In the genomic region with DNA sequence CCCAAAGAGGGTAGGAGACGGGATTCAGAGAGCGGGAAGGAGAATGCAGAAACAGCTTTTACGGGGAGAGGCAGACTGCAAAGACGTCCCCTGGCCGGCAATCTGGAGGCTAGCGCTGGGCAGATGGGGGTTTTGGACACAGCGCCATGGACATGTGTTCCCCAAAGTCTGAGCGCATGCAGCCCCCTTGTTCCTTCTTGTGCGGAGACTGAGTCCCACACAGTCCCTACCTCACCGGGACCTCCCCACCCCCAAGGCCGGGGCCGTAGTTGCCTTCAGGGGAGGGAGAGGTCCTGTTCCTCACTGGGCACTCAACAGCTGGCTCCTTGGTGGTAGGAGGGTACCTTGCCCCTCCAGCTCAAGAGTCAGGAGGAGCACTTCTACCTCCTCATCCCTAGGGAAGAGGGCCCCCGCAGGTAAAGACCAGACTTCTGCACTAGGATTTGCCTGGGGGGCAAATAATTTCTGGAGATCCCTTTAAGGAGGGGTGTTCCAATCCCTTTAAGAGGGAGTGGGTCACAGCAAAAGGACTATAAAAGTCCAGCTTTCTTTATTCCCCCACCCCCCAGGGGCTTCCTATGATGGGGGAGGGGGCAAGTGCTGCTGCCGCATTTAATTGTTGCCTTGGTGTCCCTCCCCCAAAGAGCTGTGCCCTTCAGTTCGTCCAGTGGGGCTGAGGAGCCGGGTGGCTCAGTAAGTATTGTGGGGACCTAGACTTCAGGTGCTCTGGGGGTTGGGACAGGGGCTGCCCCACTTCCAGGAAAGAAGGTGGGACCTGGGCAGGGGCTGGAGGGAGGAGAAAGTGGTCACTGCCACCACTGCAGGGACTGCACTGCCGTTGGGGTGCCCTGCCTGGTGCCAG, we compare ENCODE assay signal across 6 cellular contexts. TPM values are rescaled to one million over a fixed set of nuclear protein-coding genes. Genes with fewer than 3 reads are reported as not detected.
DNase-seq lines count a peak whose midpoint lies in the region; ATAC-seq and TF ChIP-seq lines count a peak whose summit lies in the region.

No MANE protein-coding gene starts in this region.

- intact Hi-C loops in psoas muscle (cut with DNase I): loop anchor here in 1 of 2 donors (10.0 kb wide), 1 partner anchor 392 kb away; no protein-coding TSS in a partner anchor
- intact Hi-C loops in activated naive CD4-positive, alpha-beta T cell treated with anti-CD3 and anti-CD28 coated beads for 36 hours (cut with micrococcal nuclease): no loop called here

- H3K79me2 ChIP-seq in Karpas-422 (ENCODE audit: low read length): no peaks in the 10 kb centered on the region

- CTCF ChIA-PET in activated naive CD4-positive, alpha-beta T cell treated with anti-CD3 and anti-CD28 coated beads for 36 hours (lab: Charles Lee): no interaction called here

- peaks cover 5% of the 10 kb centered on the region for H4K20me1 ChIP-seq in Karpas-422 (ENCODE audit: insufficient read depth, low read depth, low read length)

- no peak overlapping the region for H2AFZ ChIP-seq in Karpas-422 (ENCODE audit: low read length)

- H3K27me3 ChIP-seq in Karpas-422 (ENCODE audit: low read length) (no peaks in the 10 kb centered on the region), psoas muscle (ENCODE audit: insufficient read depth in 3 of 3, low read length in 2 of 3) (peaks cover 0 to 32% (median 9%) of the 10 kb centered on the region in 3 donors)

- no peaks in the 10 kb centered on the region for H3K36me3 ChIP-seq in Karpas-422 (ENCODE audit: insufficient read depth, low read length)
- H3K36me3 ChIP-seq in psoas muscle (ENCODE audit: insufficient read depth in 1 of 2, low read depth in 1 of 2): no peaks in the 10 kb centered on the region

- H3K4me3 Mint-ChIP-seq in activated naive CD4-positive, alpha-beta T cell treated with anti-CD3 and anti-CD28 coated beads for 36 hours: no peak overlapping the region

- H3K9me3 ChIP-seq in Karpas-422 (ENCODE audit: low read length): no peaks in the 10 kb centered on the region
- H3K9me3 ChIP-seq in psoas muscle: no peaks in the 10 kb centered on the region

- no peak overlapping the region for H3K27ac Mint-ChIP-seq in activated naive CD4-positive, alpha-beta T cell treated with anti-CD3 and anti-CD28 coated beads for 36 hours

- no peaks in the 10 kb centered on the region for H3K36me3 Mint-ChIP-seq in activated naive CD4-positive, alpha-beta T cell treated with anti-CD3 and anti-CD28 coated beads for 36 hours (ENCODE audit: low read depth)

- TF ChIP-seq CTCF in psoas muscle (IDR thresholded peaks at IDR 0.05): no peak

- 11 to 13% (median 11%) methylated on average over 17 of the region's 17 CpGs for WGBS in psoas muscle, 3 donors

- H3K9me2 ChIP-seq in Karpas-422 (replicated peaks; ENCODE audit: insufficient read depth, low read length): no peaks in the 10 kb centered on the region

- DNase-seq in Karpas-422: no peak
- peak; percentile 60 for DNase-seq in cerebellar cortex (ENCODE audit: low spot score)
- DNase-seq in psoas muscle: peak in 1 of 2 donors; percentile 35
- no peak for DNase-seq in activated CD4-positive, CD25-positive, alpha-beta regulatory T cell treated with anti-CD3 and anti-CD28 coated beads, Interleukin-2, amount 50 U/mL, for 72 hours
- DNase-seq in activated naive CD4-positive, alpha-beta T cell treated with anti-CD3 and anti-CD28 coated beads for 36 hours: no peak

- peaks cover 31% of the 10 kb centered on the region for H3K4me1 Mint-ChIP-seq in activated naive CD4-positive, alpha-beta T cell treated with anti-CD3 and anti-CD28 coated beads for 36 hours (ENCODE audit: low read depth)

- ATAC-seq in psoas muscle (no peak), GM21786 (IDR thresholded peaks at IDR 0.05; ENCODE audit: unreplicated experiment) (no peak)

- peaks cover 33% of the 10 kb centered on the region for H3K4me1 ChIP-seq in Karpas-422 (ENCODE audit: low read length)
- H3K4me1 ChIP-seq in psoas muscle: peaks cover 13% of the 10 kb centered on the region

- H3K27ac ChIP-seq in Karpas-422 (ENCODE audit: low read length) (no peak overlapping the region), psoas muscle (no peak overlapping the region)

- H3K4me2 ChIP-seq in Karpas-422 (ENCODE audit: low read depth, low read length, poor library complexity, severe bottlenecking): peak overlapping the region; percentile 21

- H3K9me3 Mint-ChIP-seq in activated naive CD4-positive, alpha-beta T cell treated with anti-CD3 and anti-CD28 coated beads for 36 hours: no peaks in the 10 kb centered on the region

- H3K4me3 ChIP-seq in Karpas-422 (ENCODE audit: low read length) (0 out of 2 replicates have a peak overlapping the region, but pooled peaks have one; percentile 0), psoas muscle (peak overlapping the region; percentile 60)

- peaks cover 40% of the 10 kb centered on the region for H3K27me3 Mint-ChIP-seq in activated naive CD4-positive, alpha-beta T cell treated with anti-CD3 and anti-CD28 coated beads for 36 hours (ENCODE audit: low read depth)

- peak overlapping the region; percentile 27; the same call in 1 of the 2 replicates for H3K9ac ChIP-seq in Karpas-422 (ENCODE audit: low read length)

RNA-seq across cellular contexts. Expression of a gene that starts 3.6 kb away (rescaled TPM):
- 10.3 and 15.4 TPM in 2 replicates for total RNA-seq in Karpas-422 (2014; rRNA removed; shearing (Covaris generic); ENCODE audit: low replicate concordance)
- total RNA-seq in psoas muscle: 10 to 100 TPM; 12.5 to 15.6 (median 13.4) TPM
- polyA plus RNA-seq in psoas muscle: 10 to 100 TPM in 2 of 3 donors, 1 to 10 TPM in 1; 9.9 to 14.6 (median 12.3) TPM
- total RNA-seq in activated naive CD4-positive, alpha-beta T cell treated with anti-CD3 and anti-CD28 coated beads for 36 hours: 10 to 100 TPM in 1 of 2 experiments, 1 to 10 TPM in 1; 9.9 to 11.7 TPM

RNA-seq across cellular contexts. Expression of a gene that starts 31.5 kb away (rescaled TPM):
- total RNA-seq in Karpas-422 (2014; rRNA removed; shearing (Covaris generic); ENCODE audit: low replicate concordance): 38.1 and 56.4 TPM in 2 replicates
- total RNA-seq in psoas muscle: 100 to 1,000 TPM in 1 of 4 donors, 10 to 100 TPM in 3; 46.5 to 102 (median 61.4) TPM
- 10 to 100 TPM; 27.1 to 35.6 (median 32.6) TPM for polyA plus RNA-seq in psoas muscle
- total RNA-seq in activated naive CD4-positive, alpha-beta T cell treated with anti-CD3 and anti-CD28 coated beads for 36 hours: 10 to 100 TPM; 33.1 to 34.1 TPM

RNA-seq across cellular contexts. Expression of a gene that starts 33.7 kb away (rescaled TPM):
- total RNA-seq in Karpas-422 (2014; rRNA removed; shearing (Covaris generic); ENCODE audit: low replicate concordance): 8.4 and 11.6 TPM in 2 replicates
- 1 to 10 TPM; 3.8 to 5.3 (median 4.2) TPM for total RNA-seq in psoas muscle
- polyA plus RNA-seq in psoas muscle: 1 to 10 TPM; 2.5 to 4.5 (median 2.8) TPM
- total RNA-seq in activated naive CD4-positive, alpha-beta T cell treated with anti-CD3 and anti-CD28 coated beads for 36 hours: 1 to 10 TPM; 4.4 to 4.6 TPM

RNA-seq across cellular contexts. Expression of a gene that starts 54.6 kb away (rescaled TPM):
- 34.5 and 43.1 TPM in 2 replicates for total RNA-seq in Karpas-422 (2014; rRNA removed; shearing (Covaris generic); ENCODE audit: low replicate concordance)
- 10 to 100 TPM in 2 of 4 donors, 1 to 10 TPM in 2; 7.7 to 21.3 (median 11.6) TPM for total RNA-seq in psoas muscle
- 10 to 100 TPM; 11.5 to 21.5 (median 18.7) TPM for polyA plus RNA-seq in psoas muscle
- total RNA-seq in activated naive CD4-positive, alpha-beta T cell treated with anti-CD3 and anti-CD28 coated beads for 36 hours: 10 to 100 TPM; 60.7 to 62.1 TPM
